ENCODE assay signal across 8 cellular contexts in genomic region chr10:80205478-80206276, GRCh38. TPM values are rescaled to one million over a fixed set of nuclear protein-coding genes. Genes with fewer than 3 reads are reported as not detected.
DNase-seq lines count a peak whose midpoint lies in the region; ATAC-seq and TF ChIP-seq lines count a peak whose summit lies in the region.

Gene ANXA11, minus strand, starts transcription at chr10:80205537. Its CDS starts 32,676 bp downstream, at chr10:80172861.

- ATAC-seq in GM18858 (IDR thresholded peaks at IDR 0.05; ENCODE audit: unreplicated experiment) (peak; percentile 83), HG03064 (IDR thresholded peaks at IDR 0.05; ENCODE audit: low read depth, unreplicated experiment) (peak; percentile 88), left colon (peak; percentile 65)

- peak within 1 kb of the TSS; percentile 55 for H2AFZ ChIP-seq in ACC112 (ENCODE audit: low read length, unreplicated experiment)

- no peaks in the 10 kb centered on the region for H3K9me3 Mint-ChIP-seq in chondrocyte (ENCODE audit: low read depth)

- peak within 1 kb of the TSS; percentile 83 for H3K4me3 ChIP-seq in ACC112 (ENCODE audit: low read depth, low read length)

- peak within 1 kb of the TSS; percentile 87 for H3K4me3 Mint-ChIP-seq in chondrocyte (ENCODE audit: unreplicated experiment)

- H3K36me3 ChIP-seq in ACC112 (ENCODE audit: insufficient read depth, low read length), result no peaks in the 10 kb centered on the region

- DNase-seq in NCI-H2196 treated with DMSO at 0.1 percent for 48 hours (lab: John Stamatoyannopoulos, UW; ENCODE audit: unreplicated experiment) (peak; percentile 26), chondrocyte (ENCODE audit: low spot score) (no peak), left colon (peak; percentile 83 to 92)
- peak; percentile 65 for DNase-seq in activated CD4-positive, CD25-positive, alpha-beta regulatory T cell treated with anti-CD3 and anti-CD28 coated beads, Interleukin-2, amount 50 U/mL, for 16 hours (ENCODE audit: low read depth, low spot score)
- peak; percentile 76 for DNase-seq in stimulated activated CD4-positive, alpha-beta T cell treated with anti-CD3 and anti-CD28 coated beads, Interleukin-2, amount 100 ng/mL, for 4 hours (ENCODE audit: low read depth)

- peak within 1 kb of the TSS; percentile 74 for H3K27ac ChIP-seq in ACC112 (ENCODE audit: low read depth, low read length)

- intact Hi-C loops in left colon (cut with DNase I, micrococcal nuclease), result loop anchor here in 1 of 2 donors (10.0 kb wide), 1 partner anchor 51 kb away; no protein-coding TSS in a partner anchor

- H3K27me3 ChIP-seq in ACC112 (ENCODE audit: insufficient read depth, low read length), result no peaks in the 10 kb centered on the region

- peaks cover 54% of the 10 kb centered on the region for H3K4me1 ChIP-seq in ACC112 (ENCODE audit: control insufficient read depth, insufficient read depth, low read length, unreplicated experiment)

- peaks cover 51% of the 10 kb centered on the region for H3K79me2 ChIP-seq in ACC112 (ENCODE audit: control insufficient read depth, insufficient read depth, low read length, unreplicated experiment)

- peaks cover 2% of the 10 kb centered on the region for H3K36me3 Mint-ChIP-seq in chondrocyte (ENCODE audit: low read depth)

- H3K27me3 Mint-ChIP-seq in chondrocyte (ENCODE audit: low read depth), result no peaks in the 10 kb centered on the region

- H3K4me1 Mint-ChIP-seq in chondrocyte (ENCODE audit: low read depth), result peaks cover 59% of the 10 kb centered on the region

- peak within 1 kb of the TSS; percentile 94 for H3K27ac Mint-ChIP-seq in chondrocyte (ENCODE audit: unreplicated experiment)

- TF ChIP-seq CTCF in chondrocyte (IDR thresholded peaks at IDR 0.05), result peak; percentile 21

RNA-seq across cellular contexts. Expression of gene ANXA11, which starts in this region (rescaled TPM):
- total RNA-seq in chondrocyte (98.0 to 139 TPM (median 133 TPM) in 3 replicates), left colon (100 to 1,000 TPM; 384 to 427 TPM)
